ENCODE assay signal across 8 cellular contexts in genomic region chr5:180648658-180649296, GRCh38. TPM values are rescaled to one million over a fixed set of nuclear protein-coding genes. Genes with fewer than 3 reads are reported as not detected.
DNase-seq lines count a peak whose midpoint lies in the region; ATAC-seq, FAIRE-seq and TF ChIP-seq lines count a peak whose summit lies in the region.

No MANE protein-coding gene starts in this region.

- peak in 3 of 4 donors; percentile 7 to 27 (median 13) for TF ChIP-seq CTCF in right lobe of liver (IDR thresholded peaks at IDR 0.05)
- TF ChIP-seq CTCF in thoracic aorta (IDR thresholded peaks at IDR 0.05), result no peak

- H3K27ac Mint-ChIP-seq in activated CD4-positive, alpha-beta T cell treated with anti-CD3 and anti-CD28 coated beads, Interleukin-2, amount 10 ng/mL, durations not matched to agents 24 days and 14 days, result peak overlapping the region; percentile 20

- H3K4me1 ChIP-seq in adipocyte (ENCODE audit: control insufficient read depth, insufficient read depth, low read length) (no peaks in the 10 kb centered on the region), right lobe of liver (no peaks in the 10 kb centered on the region), thoracic aorta (ENCODE audit: control insufficient read depth in 1 of 2, low read depth in 2 of 2) (peaks cover 0 to 8% of the 10 kb centered on the region in 2 donors)

- no peaks in the 10 kb centered on the region for H3K9me3 Mint-ChIP-seq in activated CD4-positive, alpha-beta T cell treated with anti-CD3 and anti-CD28 coated beads, Interleukin-2, amount 10 ng/mL, durations not matched to agents 24 days and 14 days

- H3K4me3 Mint-ChIP-seq in activated CD4-positive, alpha-beta T cell treated with anti-CD3 and anti-CD28 coated beads, Interleukin-2, amount 10 ng/mL, durations not matched to agents 24 days and 14 days, result peak overlapping the region; percentile 77

- ATAC-seq in right lobe of liver, result peak in 3 of 4 donors; percentile 14 to 39 (median 21)
- ATAC-seq in thoracic aorta (ENCODE audit: insufficient number of reproducible peaks, low FRiP score, low read depth), result no peak

- intact Hi-C loops in activated CD4-positive, alpha-beta T cell treated with anti-CD3 and anti-CD28 coated beads, Interleukin-2, amount 10 ng/mL, durations not matched to agents 24 days and 14 days (cut with micrococcal nuclease), result no loop called here
- intact Hi-C loops in right lobe of liver (cut with DNase I), result no loop called here

- no peak overlapping the region for H3K9ac ChIP-seq in adipocyte (ENCODE audit: low read length)

- peaks cover 11% of the 10 kb centered on the region for H3K4me1 Mint-ChIP-seq in activated CD4-positive, alpha-beta T cell treated with anti-CD3 and anti-CD28 coated beads, Interleukin-2, amount 10 ng/mL, durations not matched to agents 24 days and 14 days

- H3K9me3 ChIP-seq in adipocyte (ENCODE audit: control insufficient read depth, low read length) (no peaks in the 10 kb centered on the region), right lobe of liver (no peaks in the 10 kb centered on the region), thoracic aorta (no peaks in the 10 kb centered on the region)

- 8% methylated on average over 19 of the region's 80 CpGs for WGBS in right lobe of liver (ENCODE audit: insufficient coverage, low coverage, low lambda C conversion rate, missing lambda C conversion rate)

- no peak overlapping the region for H3K4me3 ChIP-seq in adipocyte (ENCODE audit: low read length)
- peak overlapping the region; percentile 28 to 42 (median 33) for H3K4me3 ChIP-seq in right lobe of liver
- H3K4me3 ChIP-seq in thoracic aorta, result peak overlapping the region; percentile 64

- H3K36me3 ChIP-seq in adipocyte (ENCODE audit: control insufficient read depth, insufficient read depth, low read length, severe bottlenecking) (no peaks in the 10 kb centered on the region), right lobe of liver (no peaks in the 10 kb centered on the region), thoracic aorta (no peaks in the 10 kb centered on the region)

- DNase-seq in activated CD4-positive, alpha-beta T cell treated with anti-CD3 and anti-CD28 coated beads, Interleukin-2, amount 10 ng/mL, durations not matched to agents 24 days and 14 days, result peak; percentile 65
- no peak for DNase-seq in activated CD4-positive, alpha-beta T cell treated with anti-CD3 and anti-CD28 coated beads, Interleukin-2, amount 50 U/mL, for 4 hours
- peak; percentile 14 for DNase-seq in adipocyte (ENCODE audit: low read depth)
- DNase-seq in right lobe of liver, result peak in 2 of 3 donors; percentile 30 to 56
- DNase-seq in thoracic aorta (ENCODE audit: low spot score), result no peak
- DNase-seq in RCC 7860 (ENCODE audit: low spot score), result no peak
- DNase-seq in KG1 (lab: John Stamatoyannopoulos, UW), result no peak
- no peak for DNase-seq in pons (ENCODE audit: low spot score)

- FAIRE-seq in RCC 7860 (lab: Jason Lieb, UNC), result no peak

- H3K27me3 ChIP-seq in adipocyte (replicated peaks; ENCODE audit: control insufficient read depth, insufficient read depth, low read length) (peaks cover 67% of the 10 kb centered on the region), right lobe of liver (peaks cover 3 to 15% of the 10 kb centered on the region in 2 donors), thoracic aorta (replicated peaks; ENCODE audit: insufficient read depth) (no peaks in the 10 kb centered on the region)

- H3K36me3 Mint-ChIP-seq in activated CD4-positive, alpha-beta T cell treated with anti-CD3 and anti-CD28 coated beads, Interleukin-2, amount 10 ng/mL, durations not matched to agents 24 days and 14 days (ENCODE audit: low read depth), result no peaks in the 10 kb centered on the region

- no peak for TF ChIP-seq POLR2A in right lobe of liver (IDR thresholded peaks at IDR 0.05)

- peak overlapping the region in 1 of 3 donors; percentile 43 for H3K27ac ChIP-seq in right lobe of liver
- H3K27ac ChIP-seq in thoracic aorta, result no peak overlapping the region

- peaks cover 52% of the 10 kb centered on the region for H3K27me3 Mint-ChIP-seq in activated CD4-positive, alpha-beta T cell treated with anti-CD3 and anti-CD28 coated beads, Interleukin-2, amount 10 ng/mL, durations not matched to agents 24 days and 14 days

RNA-seq across cellular contexts. Expression of gene FLT4, which starts 0.6 kb away (rescaled TPM):
- 1.7 and 2.0 TPM in 2 replicates for total RNA-seq in activated CD4-positive, alpha-beta T cell treated with anti-CD3 and anti-CD28 coated beads, Interleukin-2, amount 10 ng/mL, durations not matched to agents 24 days and 14 days
- 10 to 100 TPM in 1 of 6 experiments, 1 to 10 TPM in 5; 5.3 to 15.1 (median 8.0) TPM for total RNA-seq in right lobe of liver
- total RNA-seq in thoracic aorta, result 10 to 100 TPM in 1 of 2 donors, 1 to 10 TPM in 1; 4.8 to 10.8 TPM

RNA-seq across cellular contexts. Expression of gene SCGB3A1, which starts 57.5 kb away (rescaled TPM):
- not detected in 2 replicates for total RNA-seq in activated CD4-positive, alpha-beta T cell treated with anti-CD3 and anti-CD28 coated beads, Interleukin-2, amount 10 ng/mL, durations not matched to agents 24 days and 14 days
- total RNA-seq in right lobe of liver, result 1 to 10 TPM in 1 of 6 experiments, under 1 TPM in 1, not detected in 4; 0.57 to 3.3 TPM
- not detected for total RNA-seq in thoracic aorta

Comparison
In these comparisons a context has a peak if more than half of its experiments do, and no peak if none do; other contexts are left out.
1. DNase-seq: peak in activated CD4-positive, alpha-beta T cell treated with anti-CD3 and anti-CD28 coated beads, Interleukin-2, amount 10 ng/mL, durations not matched to agents 24 days and 14 days (single experiment), adipocyte (single experiment) and right lobe of liver (2 of 3); none in activated CD4-positive, alpha-beta T cell treated with anti-CD3 and anti-CD28 coated beads, Interleukin-2, amount 50 U/mL, for 4 hours (0 of 2), thoracic aorta (single experiment), RCC 7860 (single experiment), KG1 (single experiment) and pons (single experiment).